ENCODE assay signal across 12 cellular contexts in genomic region chr10:110456523-110457091, GRCh38. TPM values are rescaled to one million over a fixed set of nuclear protein-coding genes. Genes with fewer than 3 reads are reported as not detected.
DNase-seq lines count a peak whose midpoint lies in the region; ATAC-seq, FAIRE-seq and TF ChIP-seq lines count a peak whose summit lies in the region.
"Had no signal": no experiment of that assay in that cellular context is flagged by ENCODE, and none has a peak within 500 bp of the region (broad histone marks: within the 10 kb centered on the region; RNA-seq: fewer than 3 reads in every experiment).

No MANE protein-coding gene starts in this region.

- TF ChIP-seq EP300 in tibial nerve (IDR thresholded peaks at IDR 0.05), result no peak

- H3F3A ChIP-seq in MM.1S (ENCODE audit: insufficient read depth, low read length), result peaks cover 47% of the 10 kb centered on the region

- peak overlapping the region; percentile 45 for H2BK120ac ChIP-seq in trophoblast cell (ENCODE audit: insufficient read depth, low read length, poor library complexity)

- no peak overlapping the region for H3K18ac ChIP-seq in trophoblast cell (ENCODE audit: low read length)

- TF ChIP-seq CTCF in MM.1S (IDR thresholded peaks at IDR 0.05; ENCODE audit: low read length) (no peak), bronchial epithelial cell (IDR thresholded peaks at IDR 0.05; ENCODE audit: insufficient read depth, low read length, severe bottlenecking) (no peak), tibial nerve (IDR thresholded peaks at IDR 0.05) (no peak)

- no peaks in the 10 kb centered on the region for H3K9me2 ChIP-seq in MM.1S (replicated peaks; ENCODE audit: insufficient read depth, low read length)

- H2AFZ ChIP-seq in MM.1S (ENCODE audit: low read length), result no peak overlapping the region
- H2AFZ ChIP-seq in trophoblast cell (ENCODE audit: insufficient read depth, low read length, poor library complexity), result no peak overlapping the region

- H4K20me1 ChIP-seq in MM.1S (ENCODE audit: insufficient read depth, low read length), result no peaks in the 10 kb centered on the region

- H3K27me3 ChIP-seq in MM.1S (replicated peaks; ENCODE audit: insufficient read depth, low read length) (no peaks in the 10 kb centered on the region), bronchial epithelial cell (ENCODE audit: control insufficient read depth, insufficient read depth, low read length) (no peaks in the 10 kb centered on the region), trophoblast cell (ENCODE audit: insufficient read depth, low read length) (no peaks in the 10 kb centered on the region), tibial nerve (no peaks in the 10 kb centered on the region)
- H3K27me3 ChIP-seq: body of pancreas had no signal

- no peak overlapping the region for H3K23ac ChIP-seq in trophoblast cell (ENCODE audit: low read length)

- peak overlapping the region; percentile 70 for H2BK5ac ChIP-seq in trophoblast cell (ENCODE audit: low read depth, low read length, poor library complexity)

- no peak overlapping the region for H3K14ac ChIP-seq in trophoblast cell (ENCODE audit: low read length)

- DNase-seq in ELF-1 (ENCODE audit: low read depth, low spot score) (peak; percentile 84), MM.1S (no peak), bronchial epithelial cell (ENCODE audit: low read depth) (peak; percentile 77), trophoblast cell (peak; percentile 99 to 100), tibial nerve (ENCODE audit: low spot score in 2 of 2) (no peak), GM19239 (ENCODE audit: insufficient read length, low spot score) (no peak)
- DNase-seq: activated T-cell treated with anti-CD3 and anti-CD28 coated beads, Interleukin-2, amount 50 U/mL, for 24 hours; NCI-H2081; Right ventricle myocardium superior had no signal

- H4K91ac ChIP-seq in trophoblast cell (ENCODE audit: low read depth, low read length), result peak overlapping the region; percentile 78

- H3K9ac ChIP-seq in MM.1S (ENCODE audit: low read length) (peak overlapping the region; percentile 99; the same call in 1 of the 2 replicates), trophoblast cell (ENCODE audit: low read length) (no peak overlapping the region)

- H4K12ac ChIP-seq in trophoblast cell (ENCODE audit: low read depth, low read length), result no peak overlapping the region

- FAIRE-seq in bronchial epithelial cell (lab: Jason Lieb, UNC) (no peak), GM19239 (lab: Jason Lieb, UNC) (no peak)

- H3K36me3 ChIP-seq in MM.1S (replicated peaks; ENCODE audit: insufficient read depth, low read length) (no peaks in the 10 kb centered on the region), bronchial epithelial cell (ENCODE audit: control insufficient read depth, insufficient read depth, low read length) (no peaks in the 10 kb centered on the region), trophoblast cell (ENCODE audit: control insufficient read depth in 1 of 2, insufficient read depth in 2 of 2, low read length in 2 of 2) (no peaks in the 10 kb centered on the region), tibial nerve (no peaks in the 10 kb centered on the region)
- H3K36me3 ChIP-seq: HAP-1 had no signal

- peaks cover 34% of the 10 kb centered on the region for H3K79me2 ChIP-seq in MM.1S (ENCODE audit: low read length)
- H3K79me2 ChIP-seq in trophoblast cell (ENCODE audit: control insufficient read depth, insufficient read depth, low read length, poor library complexity), result peaks cover 3% of the 10 kb centered on the region

- H2BK12ac ChIP-seq in trophoblast cell (ENCODE audit: low read length), result no peak overlapping the region

- H3K9me3 ChIP-seq in MM.1S (replicated peaks; ENCODE audit: insufficient read depth, low read length) (no peaks in the 10 kb centered on the region), trophoblast cell (ENCODE audit: insufficient read depth, low read depth, low read length) (no peaks in the 10 kb centered on the region), tibial nerve (no peaks in the 10 kb centered on the region)
- H3K9me3 ChIP-seq: body of pancreas, HAP-1 had no signal

- peaks cover 59% of the 10 kb centered on the region for H3K4me1 ChIP-seq in MM.1S (ENCODE audit: low read length)
- peaks cover 10 to 14% of the 10 kb centered on the region in 2 experiments for H3K4me1 ChIP-seq in trophoblast cell (ENCODE audit: control insufficient read depth in 1 of 2, insufficient read depth in 2 of 2, low read length in 2 of 2)
- H3K4me1 ChIP-seq in tibial nerve, result peaks cover 0 to 40% (median 0%) of the 10 kb centered on the region in 4 donors

- no peak for TF ChIP-seq POLR2A in tibial nerve (IDR thresholded peaks at IDR 0.05)

- H3K4me2 ChIP-seq in MM.1S (ENCODE audit: low read depth, low read length) (peak overlapping the region; percentile 81), trophoblast cell (ENCODE audit: low read length) (peak overlapping the region; percentile 5)

- H4K8ac ChIP-seq in trophoblast cell (ENCODE audit: low read depth, low read length), result no peak overlapping the region

- peak overlapping the region; percentile 99; the same call in 1 of the 2 replicates for H3K27ac ChIP-seq in MM.1S (ENCODE audit: low read length)
- H3K27ac ChIP-seq in trophoblast cell (ENCODE audit: low read depth, low read length), result peak overlapping the region; percentile 56
- H3K27ac ChIP-seq in tibial nerve, result no peak overlapping the region
- H3K27ac ChIP-seq: body of pancreas had no signal

- H3K79me1 ChIP-seq in trophoblast cell (ENCODE audit: low read length), result peaks cover 19% of the 10 kb centered on the region

- H3K4me3 ChIP-seq in MM.1S (ENCODE audit: low read length) (no peak overlapping the region), bronchial epithelial cell (ENCODE audit: low read depth, low read length) (no peak overlapping the region), trophoblast cell (ENCODE audit: low read depth, low read length) (no peak overlapping the region), tibial nerve (no peak overlapping the region)
- H3K4me3 ChIP-seq: body of pancreas, HAP-1 had no signal

- WGBS in trophoblast cell (ENCODE audit: extremely low coverage, insufficient coverage, insufficient read length), result no CpG with 5 or more reads among the region's 3 CpGs
- WGBS in tibial nerve, 2 donors, result 48 to 50% methylated on average over 2 to 3 of the region's 3 CpGs

- H3K4ac ChIP-seq in trophoblast cell (ENCODE audit: low read depth, low read length), result no peak overlapping the region

- no peak overlapping the region for H2AK5ac ChIP-seq in trophoblast cell (ENCODE audit: low read length)

- ATAC-seq in HG03025 (IDR thresholded peaks at IDR 0.05; ENCODE audit: low FRiP score, unreplicated experiment), result no peak
- ATAC-seq: body of pancreas had no signal

RNA-seq across cellular contexts. Expression of gene DUSP5, which starts 41.1 kb away (rescaled TPM):
- total RNA-seq in bronchial epithelial cell, result 40.1 and 115 TPM in 2 replicates
- polyA plus RNA-seq in trophoblast cell (2013), result 157 and 165 TPM in 2 replicates
- total RNA-seq in tibial nerve, result 10 to 100 TPM; 12.4 to 27.9 (median 23.6) TPM

Comparison
In these comparisons a context has a peak if more than half of its experiments do, and no peak if none do; other contexts are left out.
1. DNase-seq: peak in ELF-1 (single experiment), bronchial epithelial cell (single experiment) and trophoblast cell (2 of 2); none in MM.1S (single experiment), tibial nerve (0 of 2) and GM19239 (single experiment).
2. H3K27ac ChIP-seq: peak in MM.1S (single experiment) and trophoblast cell (single experiment); none in tibial nerve (0 of 4).